Comparison of ENCODE assay signal across 8 cellular contexts in the genomic region with DNA sequence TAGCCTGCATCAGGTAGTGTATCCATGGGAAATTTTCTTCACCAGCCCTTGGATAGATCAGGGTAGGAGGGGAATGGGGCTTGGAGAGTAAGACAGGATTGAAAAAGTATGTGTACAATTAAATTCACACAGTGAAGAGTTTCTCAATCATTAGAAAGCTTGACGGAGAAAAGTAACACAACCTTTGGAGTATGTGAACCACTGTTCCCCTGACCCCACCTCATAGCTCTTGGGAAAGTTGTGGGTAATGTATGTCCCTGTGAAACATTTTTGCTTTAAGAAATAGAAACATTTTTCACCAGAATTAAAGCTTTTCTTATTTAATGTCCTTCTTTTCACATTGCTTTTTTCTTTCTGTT. TPM values are rescaled to one million over a fixed set of nuclear protein-coding genes. Genes with fewer than 3 reads are reported as not detected.
A peak's percentile ranks its signal among the peaks of the same experiment; 100 is the strongest.
DNase-seq lines count a peak whose midpoint lies in the region; ATAC-seq and TF ChIP-seq lines count a peak whose summit lies in the region.

No MANE protein-coding gene starts in this region.

- no peak for TF ChIP-seq POLR2A in uterus (IDR thresholded peaks at IDR 0.05)

- H3K9me3 ChIP-seq in Karpas-422 (ENCODE audit: low read length) (no peaks in the 10 kb centered on the region), hepatocyte (ENCODE audit: low read depth) (no peaks in the 10 kb centered on the region), uterus (no peaks in the 10 kb centered on the region)

- H4K20me1 ChIP-seq in Karpas-422 (ENCODE audit: insufficient read depth, low read depth, low read length) (no peaks in the 10 kb centered on the region), hepatocyte (ENCODE audit: insufficient read depth, poor library complexity, severe bottlenecking) (no peaks in the 10 kb centered on the region)

- H3K4me1 ChIP-seq in Karpas-422 (ENCODE audit: low read length) (peaks cover 2% of the 10 kb centered on the region; the same call in 1 of the 2 replicates), hepatocyte (ENCODE audit: insufficient read depth) (no peaks in the 10 kb centered on the region), uterus (no peaks in the 10 kb centered on the region)

- no peak for ATAC-seq in stimulated activated naive CD8-positive, alpha-beta T cell treated with anti-CD3 and anti-CD28 coated beads, Interleukin-15, Interleukin-2, amounts not matched to agents 100 U/mL and 50 U/mL, for 24 hours
- no peak for ATAC-seq in HG03521 (IDR thresholded peaks at IDR 0.05; ENCODE audit: unreplicated experiment)

- H3K4me2 ChIP-seq in Karpas-422 (ENCODE audit: low read depth, low read length, poor library complexity, severe bottlenecking) (no peak overlapping the region), hepatocyte (peak overlapping the region; percentile 55)

- H3K27ac Mint-ChIP-seq in stimulated activated naive CD8-positive, alpha-beta T cell treated with anti-CD3 and anti-CD28 coated beads, Interleukin-15, Interleukin-2, amounts not matched to agents 100 ng/mL and 50 ng/mL, for 24 hours = peak overlapping the region; percentile 97

- H3K4me1 Mint-ChIP-seq in stimulated activated naive CD8-positive, alpha-beta T cell treated with anti-CD3 and anti-CD28 coated beads, Interleukin-15, Interleukin-2, amounts not matched to agents 100 ng/mL and 50 ng/mL, for 24 hours (ENCODE audit: low read depth) = peaks cover 45% of the 10 kb centered on the region

- H3K9me3 Mint-ChIP-seq in stimulated activated naive CD8-positive, alpha-beta T cell treated with anti-CD3 and anti-CD28 coated beads, Interleukin-15, Interleukin-2, amounts not matched to agents 100 ng/mL and 50 ng/mL, for 24 hours = no peaks in the 10 kb centered on the region

- H3K4me3 ChIP-seq in Karpas-422 (ENCODE audit: low read length) (peak overlapping the region; percentile 39; the same call in 1 of the 2 replicates), hepatocyte (no peak overlapping the region), uterus (peak overlapping the region; percentile 14 to 18)

- peak overlapping the region; percentile 32; the same call in 1 of the 2 replicates for H3K9ac ChIP-seq in Karpas-422 (ENCODE audit: low read length)

- DNase-seq in stimulated activated naive CD8-positive, alpha-beta T cell treated with anti-CD3 and anti-CD28 coated beads, Interleukin-15, Interleukin-2, amounts not matched to agents 100 U/mL and 50 U/mL, for 24 hours = no peak
- DNase-seq in Karpas-422 (no peak), hepatocyte (ENCODE audit: low spot score) (no peak), uterus (no peak), NCI-H1930 (lab: John Stamatoyannopoulos, UW) (no peak), KG1 (lab: John Stamatoyannopoulos, UW) (no peak)

- intact Hi-C loops in uterus (cut with DNase I; ENCODE audit: low total_unique reads) = no loop called here

- H3K79me2 ChIP-seq in Karpas-422 (ENCODE audit: low read length) (no peaks in the 10 kb centered on the region), hepatocyte (no peaks in the 10 kb centered on the region)

- H3K4me3 Mint-ChIP-seq in stimulated activated naive CD8-positive, alpha-beta T cell treated with anti-CD3 and anti-CD28 coated beads, Interleukin-15, Interleukin-2, amounts not matched to agents 100 ng/mL and 50 ng/mL, for 24 hours = peak overlapping the region; percentile 94

- 76% methylated on average over 1 of the region's 1 CpG for WGBS in hepatocyte (ENCODE audit: low lambda C conversion rate, missing lambda C conversion rate)

- H3K27me3 Mint-ChIP-seq in stimulated activated naive CD8-positive, alpha-beta T cell treated with anti-CD3 and anti-CD28 coated beads, Interleukin-15, Interleukin-2, amounts not matched to agents 100 ng/mL and 50 ng/mL, for 24 hours = no peaks in the 10 kb centered on the region

- H3K27ac ChIP-seq in Karpas-422 (ENCODE audit: low read length) (no peak overlapping the region), hepatocyte (no peak overlapping the region), uterus (peak overlapping the region; percentile 63 to 78)

- H3K9me2 ChIP-seq in Karpas-422 (replicated peaks; ENCODE audit: insufficient read depth, low read length) = no peaks in the 10 kb centered on the region; the same call in 1 of the 2 replicates
- H3K9me2 ChIP-seq in hepatocyte (replicated peaks; ENCODE audit: insufficient read depth) = no peaks in the 10 kb centered on the region

- no peaks in the 10 kb centered on the region for H3K36me3 ChIP-seq in Karpas-422 (ENCODE audit: insufficient read depth, low read length)
- H3K36me3 ChIP-seq in hepatocyte (replicated peaks; ENCODE audit: insufficient read depth, low read depth) = no peaks in the 10 kb centered on the region
- no peaks in the 10 kb centered on the region for H3K36me3 ChIP-seq in uterus

- H3K27me3 ChIP-seq in Karpas-422 (ENCODE audit: low read length) (0 out of 2 replicates have a peak, but pooled peaks cover 3% of the 10 kb centered on the region), hepatocyte (no peaks in the 10 kb centered on the region), uterus (no peaks in the 10 kb centered on the region)

- H2AFZ ChIP-seq in Karpas-422 (ENCODE audit: low read length) = peak overlapping the region; percentile 63; the same call in 1 of the 2 replicates
- H2AFZ ChIP-seq in hepatocyte = no peak overlapping the region

- TF ChIP-seq CTCF in hepatocyte (IDR thresholded peaks at IDR 0.05; ENCODE audit: poor library complexity) = no peak
- TF ChIP-seq CTCF in uterus (IDR thresholded peaks at IDR 0.05) = no peak

- H3K36me3 Mint-ChIP-seq in stimulated activated naive CD8-positive, alpha-beta T cell treated with anti-CD3 and anti-CD28 coated beads, Interleukin-15, Interleukin-2, amounts not matched to agents 100 ng/mL and 50 ng/mL, for 24 hours (ENCODE audit: low read depth) = peaks cover 46% of the 10 kb centered on the region

RNA-seq across cellular contexts. Expression of gene CASP1, which starts 0.3 kb away (rescaled TPM):
- 3.9 and 8.0 TPM in 2 replicates for total RNA-seq in Karpas-422 (2014; rRNA removed; shearing (Covaris generic); ENCODE audit: low replicate concordance)
- total RNA-seq in hepatocyte (2.0 and 9.7 TPM in 2 replicates), uterus (10 to 100 TPM in 3 of 4 donors, 1 to 10 TPM in 1; 5.8 to 33.8 (median 16.9) TPM)
- 2.9 and 4.7 TPM in 2 replicates for polyA plus RNA-seq in hepatocyte

RNA-seq across cellular contexts. Expression of gene CARD16, which starts 9.9 kb away (rescaled TPM):
- 16.4 and 18.0 TPM in 2 replicates for total RNA-seq in Karpas-422 (2014; rRNA removed; shearing (Covaris generic); ENCODE audit: low replicate concordance)
- 3.1 and 11.9 TPM in 2 replicates for total RNA-seq in hepatocyte
- polyA plus RNA-seq in hepatocyte = 19.6 and 23.8 TPM in 2 replicates
- total RNA-seq in uterus = 10 to 100 TPM in 1 of 4 donors, 1 to 10 TPM in 1, not detected in 2; 3.7 to 17.0 TPM

RNA-seq across cellular contexts. Expression of gene CASP5, which starts 12.3 kb away (rescaled TPM):
- total RNA-seq in Karpas-422 (2014; rRNA removed; shearing (Covaris generic); ENCODE audit: low replicate concordance) = not detected in 2 replicates
- 2.9 and 6.9 TPM in 2 replicates for total RNA-seq in hepatocyte
- polyA plus RNA-seq in hepatocyte = 0.46 and 0.92 TPM in 2 replicates
- total RNA-seq in uterus = not detected

Comparison
In these comparisons a context has a peak if more than half of its experiments do, and no peak if none do; other contexts are left out.
1. H3K27ac ChIP-seq: peak in uterus (2 of 2); none in Karpas-422 (single experiment) and hepatocyte (single experiment).